Comparison of ENCODE assay signal across 12 cellular contexts in genomic region chr7:151313857-151314256, GRCh38. TPM values are rescaled to one million over a fixed set of nuclear protein-coding genes. Genes with fewer than 3 reads are reported as not detected.
DNase-seq lines count a peak whose midpoint lies in the region; ATAC-seq, FAIRE-seq and TF ChIP-seq lines count a peak whose summit lies in the region.
"Had no signal": no experiment of that assay in that cellular context is flagged by ENCODE, and none has a peak within 500 bp of the region (broad histone marks: within the 10 kb centered on the region; RNA-seq: fewer than 3 reads in every experiment).

No MANE protein-coding gene starts in this region.

- H3K4me3 ChIP-seq in mammary epithelial cell (replicated peaks in 1 of 3; ENCODE audit: insufficient read depth in 1 of 3, low read depth in 2 of 3, low read length in 3 of 3) (no peak overlapping the region), left lung (no peak overlapping the region), esophagus muscularis mucosa (no peak overlapping the region), H7 (ENCODE audit: insufficient read depth, low read depth, low read length) (no peak overlapping the region)
- H3K4me3 ChIP-seq: breast epithelium had no signal

- H3K27me3 ChIP-seq in mammary epithelial cell (ENCODE audit: insufficient read depth, low read length) (no peaks in the 10 kb centered on the region), left lung (no peaks in the 10 kb centered on the region), esophagus muscularis mucosa (peaks cover 0 to 5% (median 0%) of the 10 kb centered on the region in 4 donors), H7 (ENCODE audit: control insufficient read depth, insufficient read depth, low read length) (no peaks in the 10 kb centered on the region)
- H3K27me3 ChIP-seq: breast epithelium had no signal

- no peaks in the 10 kb centered on the region for H4K20me1 ChIP-seq in mammary epithelial cell (ENCODE audit: insufficient read depth, low read length)

- no peak overlapping the region for H3K9ac ChIP-seq in mammary epithelial cell (ENCODE audit: insufficient read depth, low read length)

- H3K27ac ChIP-seq in mammary epithelial cell (ENCODE audit: insufficient read depth, low read depth, low read length) (no peak overlapping the region), left lung (no peak overlapping the region), esophagus muscularis mucosa (replicated peaks in 1 of 4) (no peak overlapping the region)
- H3K27ac ChIP-seq: breast epithelium had no signal

- H2AFZ ChIP-seq in mammary epithelial cell (ENCODE audit: low read depth, low read length): peak overlapping the region; percentile 2

- WGBS in mammary epithelial cell (ENCODE audit: low coverage, missing lambda C conversion rate): 28% methylated on average over 10 of the region's 10 CpGs
- WGBS in esophagus muscularis mucosa: 34% methylated on average over 10 of the region's 10 CpGs

- no peak for FAIRE-seq in urothelium cell line (lab: Jason Lieb, UNC)

- dilution Hi-C loops in mammary epithelial cell (cut with HindIII; ENCODE audit: low sequenced_read_pairs): no loop called here

- TF ChIP-seq CTCF in mammary epithelial cell (conservative IDR thresholded peaks at IDR 0.05 in 1 of 2, IDR thresholded peaks at IDR 0.05 in 1 of 2; ENCODE audit: extremely low read depth in 1 of 2, insufficient read depth in 1 of 2, low read depth in 1 of 2, low read length in 2 of 2) (no peak), left lung (IDR thresholded peaks at IDR 0.05) (no peak), esophagus muscularis mucosa (IDR thresholded peaks at IDR 0.05) (no peak)

- CTCF ChIA-PET in mammary epithelial cell (lab: Charles Lee; ENCODE audit: low non-redundant PET): no interaction called here

- peak; percentile 34 for ATAC-seq in left lung
- ATAC-seq in GM18909 (IDR thresholded peaks at IDR 0.05; ENCODE audit: poor library complexity, unreplicated experiment): no peak

- DNase-seq in stimulated activated CD4-positive, alpha-beta T cell treated with anti-CD3 and anti-CD28 coated beads, Interleukin-1b, Interleukin-23, amount 100 ng/mL, for 48 hours: peak; percentile 9
- DNase-seq in stimulated activated CD4-positive, alpha-beta T cell treated with anti-CD3 and anti-CD28 coated beads, Interleukin-2, amount 100 ng/mL, for 48 hours: no peak
- DNase-seq in mammary epithelial cell: peak; percentile 20
- DNase-seq in left lung: no peak
- peak; percentile 5 for DNase-seq in urothelium cell line (ENCODE audit: low spot score)
- no peak for DNase-seq in esophagus muscularis mucosa (ENCODE audit: extremely low spot score)
- DNase-seq in H7: no peak
- DNase-seq: activated B cell treated with CpG ODN at 0.5 μM for 24 hours; CD8-positive, alpha-beta memory T cell; NCI-H774 had no signal

- no peak overlapping the region for H3K4me2 ChIP-seq in mammary epithelial cell (ENCODE audit: insufficient read depth, low read depth, low read length)

- in situ Hi-C loops in mammary epithelial cell (cut with MboI; ENCODE audit: low sequenced_read_pairs in 2 of 2): no loop called here

- no peaks in the 10 kb centered on the region for H3K4me1 ChIP-seq in mammary epithelial cell (ENCODE audit: insufficient read depth, low read length)
- peaks cover 4 to 6% of the 10 kb centered on the region in 2 donors for H3K4me1 ChIP-seq in left lung
- peaks cover 3 to 16% (median 15%) of the 10 kb centered on the region in 4 donors for H3K4me1 ChIP-seq in esophagus muscularis mucosa
- H3K4me1 ChIP-seq: breast epithelium had no signal

- no peaks in the 10 kb centered on the region for H3K79me2 ChIP-seq in mammary epithelial cell (ENCODE audit: insufficient read depth, low read length)

- TF ChIP-seq EP300 in esophagus muscularis mucosa (IDR thresholded peaks at IDR 0.05): no peak

- no TSS peak for BruUV-seq in mammary epithelial cell (replicated peaks; lab: Mats Ljungman, UMichigan)

- H3K9me3 ChIP-seq in mammary epithelial cell (replicated peaks; ENCODE audit: insufficient read depth, low read length) (peaks cover 9% of the 10 kb centered on the region), left lung (peaks cover 0 to 11% of the 10 kb centered on the region in 2 donors), esophagus muscularis mucosa (peaks cover 0 to 8% (median 0%) of the 10 kb centered on the region in 4 donors)

- intact Hi-C loops in mammary epithelial cell (cut with micrococcal nuclease): loop anchor here (2.0 kb wide), 1 partner anchor 135 kb away; no protein-coding TSS in a partner anchor
- intact Hi-C loops in left lung (cut with DNase I): loop anchor here in 1 of 2 donors (5.0 kb wide), 1 partner anchor 38 kb away; no protein-coding TSS in a partner anchor
- intact Hi-C loops in esophagus muscularis mucosa (cut with DNase I): loop anchor here (2.0 kb wide), 1 partner anchor 37 kb away; no protein-coding TSS in a partner anchor

- TF ChIP-seq POLR2A in esophagus muscularis mucosa (IDR thresholded peaks at IDR 0.05; ENCODE audit: low read depth): no peak

- H3K36me3 ChIP-seq in mammary epithelial cell (ENCODE audit: insufficient read depth, low read length) (no peaks in the 10 kb centered on the region), left lung (no peaks in the 10 kb centered on the region), esophagus muscularis mucosa (no peaks in the 10 kb centered on the region), H7 (replicated peaks; ENCODE audit: control insufficient read depth, insufficient read depth, low read length) (no peaks in the 10 kb centered on the region; the same call in 1 of the 2 replicates)
- H3K36me3 ChIP-seq: breast epithelium had no signal

RNA-seq across cellular contexts. Expression of gene NUB1, which starts 27.8 kb away (rescaled TPM):
- 10 to 100 TPM; 29.5 to 41.9 TPM for total RNA-seq in mammary epithelial cell
- polyA plus RNA-seq in mammary epithelial cell: 20.1 TPM
- polyA minus RNA-seq in mammary epithelial cell: 19.3 TPM
- total RNA-seq in left lung: 10 to 100 TPM; 40.9 to 42.4 TPM
- total RNA-seq in esophagus muscularis mucosa: 10 to 100 TPM; 45.9 to 59.1 (median 53.0) TPM
- total RNA-seq in H7 (2014; rRNA removed; shearing (Covaris generic)): 22.7 and 35.3 TPM in 2 replicates

Comparison
In these comparisons a context has a peak if more than half of its experiments do, and no peak if none do; other contexts are left out.
1. DNase-seq: peak in stimulated activated CD4-positive, alpha-beta T cell treated with anti-CD3 and anti-CD28 coated beads, Interleukin-1b, Interleukin-23, amount 100 ng/mL, for 48 hours (single experiment), mammary epithelial cell (single experiment) and urothelium cell line (single experiment); none in stimulated activated CD4-positive, alpha-beta T cell treated with anti-CD3 and anti-CD28 coated beads, Interleukin-2, amount 100 ng/mL, for 48 hours (0 of 2), left lung (0 of 2), esophagus muscularis mucosa (single experiment) and H7 (single experiment).